In genomic region chr5:148387325-148387724, GRCh38 we compare ENCODE assay signal across 16 cellular contexts. TPM values are rescaled to one million over a fixed set of nuclear protein-coding genes. Genes with fewer than 3 reads are reported as not detected.
DNase-seq lines count a peak whose midpoint lies in the region; ATAC-seq, FAIRE-seq and TF ChIP-seq lines count a peak whose summit lies in the region.
"Had no signal": no experiment of that assay in that cellular context is flagged by ENCODE, and none has a peak within 500 bp of the region (broad histone marks: within the 10 kb centered on the region; RNA-seq: fewer than 3 reads in every experiment).

No MANE protein-coding gene starts in this region.

- H3K4me1 Mint-ChIP-seq in activated CD8-positive, alpha-beta memory T cell treated with anti-CD3 and anti-CD28 coated beads, Interleukin-2, amount 10 ng/mL, durations not matched to agents 7 days and 5 days = peaks cover 65% of the 10 kb centered on the region
- peaks cover 73% of the 10 kb centered on the region for H3K4me1 Mint-ChIP-seq in central memory CD8-positive, alpha-beta T cell
- peaks cover 72% of the 10 kb centered on the region for H3K4me1 Mint-ChIP-seq in osteocyte (ENCODE audit: unreplicated experiment)

- no peak for TF ChIP-seq CTCF in osteocyte (IDR thresholded peaks at IDR 0.05)

- H3K27me3 Mint-ChIP-seq in activated CD8-positive, alpha-beta memory T cell treated with anti-CD3 and anti-CD28 coated beads, Interleukin-2, amount 10 ng/mL, durations not matched to agents 7 days and 5 days = no peaks in the 10 kb centered on the region
- no peaks in the 10 kb centered on the region for H3K27me3 Mint-ChIP-seq in central memory CD8-positive, alpha-beta T cell
- H3K27me3 Mint-ChIP-seq in osteocyte (ENCODE audit: unreplicated experiment) = no peaks in the 10 kb centered on the region
- H3K27me3 Mint-ChIP-seq: type B pancreatic cell had no signal

- H3K4me3 Mint-ChIP-seq in activated CD8-positive, alpha-beta memory T cell treated with anti-CD3 and anti-CD28 coated beads, Interleukin-2, amount 10 ng/mL, durations not matched to agents 7 days and 5 days = no peak overlapping the region
- peak overlapping the region; percentile 2 for H3K4me3 Mint-ChIP-seq in central memory CD8-positive, alpha-beta T cell
- no peak overlapping the region for H3K4me3 Mint-ChIP-seq in osteocyte (ENCODE audit: unreplicated experiment)

- CTCF ChIA-PET in activated CD8-positive, alpha-beta memory T cell treated with anti-CD3 and anti-CD28 coated beads, Interleukin-2, amount 10 ng/mL, durations not matched to agents 7 days and 5 days (lab: Charles Lee) = interaction anchor here (1.0 to 1.6 kb wide), 3 partner anchors 14 to 344 kb away, joined by 3 to 5 read pairs (median 3); no protein-coding TSS in a partner anchor

- no peak for FAIRE-seq in urothelium cell line (lab: Jason Lieb, UNC)
- FAIRE-seq: GM19239 had no signal

- H3K27ac Mint-ChIP-seq in activated CD8-positive, alpha-beta memory T cell treated with anti-CD3 and anti-CD28 coated beads, Interleukin-2, amount 10 ng/mL, durations not matched to agents 7 days and 5 days = peak overlapping the region; percentile 9
- H3K27ac Mint-ChIP-seq in central memory CD8-positive, alpha-beta T cell (ENCODE audit: low read depth) = no peak overlapping the region
- H3K27ac Mint-ChIP-seq in osteocyte (ENCODE audit: unreplicated experiment) = peak overlapping the region; percentile 69
- H3K27ac Mint-ChIP-seq: type B pancreatic cell had no signal

- no peaks in the 10 kb centered on the region for H3K9me3 Mint-ChIP-seq in activated CD8-positive, alpha-beta memory T cell treated with anti-CD3 and anti-CD28 coated beads, Interleukin-2, amount 10 ng/mL, durations not matched to agents 7 days and 5 days (ENCODE audit: low read depth)
- no peaks in the 10 kb centered on the region for H3K9me3 Mint-ChIP-seq in central memory CD8-positive, alpha-beta T cell
- no peaks in the 10 kb centered on the region for H3K9me3 Mint-ChIP-seq in osteocyte (ENCODE audit: unreplicated experiment)
- H3K9me3 Mint-ChIP-seq: type B pancreatic cell had no signal

- H3K36me3 Mint-ChIP-seq in activated CD8-positive, alpha-beta memory T cell treated with anti-CD3 and anti-CD28 coated beads, Interleukin-2, amount 10 ng/mL, durations not matched to agents 7 days and 5 days = peaks cover 20% of the 10 kb centered on the region
- peaks cover 24% of the 10 kb centered on the region for H3K36me3 Mint-ChIP-seq in central memory CD8-positive, alpha-beta T cell (ENCODE audit: insufficient read depth)
- peaks cover 9% of the 10 kb centered on the region for H3K36me3 Mint-ChIP-seq in osteocyte (ENCODE audit: unreplicated experiment)

- no peak for DNase-seq in activated CD8-positive, alpha-beta memory T cell treated with anti-CD3 and anti-CD28 coated beads, Interleukin-2, amount 10 ng/mL, durations not matched to agents 7 days and 5 days
- no peak for DNase-seq in activated CD8-positive, alpha-beta memory T cell treated with anti-CD3 and anti-CD28 coated beads for 24 hours
- DNase-seq in LHCN-M2 (ENCODE audit: low read depth) (peak; percentile 78), osteocyte (ENCODE audit: extremely low spot score, unreplicated experiment) (no peak), NAMALWA (ENCODE audit: low spot score) (no peak), urothelium cell line (ENCODE audit: low spot score) (no peak)
- DNase-seq in central memory CD8-positive, alpha-beta T cell (ENCODE audit: low spot score in 2 of 2) = no peak
- DNase-seq: mammary epithelial cell; NK-92 treated with Interleukin-12 subunit alpha and Interleukin-12 subunit beta, amount 100 ng/mL, for 24 hours; stimulated activated CD8-positive, alpha-beta memory T cell treated with anti-CD3 and anti-CD28 coated beads, Interleukin-4, amount 100 ng/mL, for 48 hours had no signal

- no peak for ATAC-seq in activated CD8-positive, alpha-beta memory T cell treated with anti-CD3 and anti-CD28 coated beads, Interleukin-2, amount 10 ng/mL, durations not matched to agents 7 days and 5 days
- ATAC-seq in central memory CD8-positive, alpha-beta T cell (replicated peaks; ENCODE audit: extremely low read depth, poor library complexity, severe bottlenecking) = no peak
- ATAC-seq in HG02885 (IDR thresholded peaks at IDR 0.05; ENCODE audit: poor library complexity, unreplicated experiment) = no peak

RNA-seq across cellular contexts. Expression of gene FBXO38, which starts 3.6 kb away (rescaled TPM):
- 10 to 100 TPM; 52.2 to 52.3 TPM for total RNA-seq in activated CD8-positive, alpha-beta memory T cell treated with anti-CD3 and anti-CD28 coated beads, Interleukin-2, amount 10 ng/mL, durations not matched to agents 7 days and 5 days
- total RNA-seq in LHCN-M2 (2014; rRNA removed) (34.5 and 35.5 TPM in 2 replicates), osteocyte (50.1 TPM in 2 replicates)
- polyA plus RNA-seq in LHCN-M2 (2012) = 9.6 TPM

RNA-seq across cellular contexts. Expression of gene SPINK9, which starts 52.0 kb away (rescaled TPM):
- not detected for total RNA-seq in activated CD8-positive, alpha-beta memory T cell treated with anti-CD3 and anti-CD28 coated beads, Interleukin-2, amount 10 ng/mL, durations not matched to agents 7 days and 5 days
- total RNA-seq in LHCN-M2 (2014; rRNA removed) (not detected in 2 replicates), osteocyte (not detected in 2 replicates)
- not detected for polyA plus RNA-seq in LHCN-M2 (2012)
- total RNA-seq: A673, cardiac septum, mammary epithelial cell, SK-MEL-5 had no signal
- polyA plus RNA-seq: mammary epithelial cell had no signal
